In genomic region chr20:53977391-53977790, GRCh38 we compare ENCODE assay signal across 7 cellular contexts.
"Had no signal": no experiment of that assay in that cellular context is flagged by ENCODE, and none has a peak within 500 bp of the region (broad histone marks: within the 10 kb centered on the region; RNA-seq: fewer than 3 reads in every experiment).

No MANE protein-coding gene starts in this region.

- FAIRE-seq: G401.6, GM12891, GM12892, GM18507, GM19239 had no signal

- DNase-seq: GDM1, GF-D8 had no signal
